11 cellular contexts compared by ENCODE assay signal in genomic region chr20:419556-420168, GRCh38. TPM values are rescaled to one million over a fixed set of nuclear protein-coding genes. Genes with fewer than 3 reads are reported as not detected.
DNase-seq lines count a peak whose midpoint lies in the region; ATAC-seq and TF ChIP-seq lines count a peak whose summit lies in the region.
"Had no signal": no experiment of that assay in that cellular context is flagged by ENCODE, and none has a peak within 500 bp of the region (broad histone marks: within the 10 kb centered on the region; RNA-seq: fewer than 3 reads in every experiment).

No MANE protein-coding gene starts in this region.

- H3K79me1 ChIP-seq in neuronal stem cell (ENCODE audit: low read depth, low read length), result peaks cover 7% of the 10 kb centered on the region

- intact Hi-C loops in HCT116 (cut with micrococcal nuclease), result loop anchor here (5.0 kb wide), 1 partner anchor 67 kb away; no protein-coding TSS in a partner anchor

- H3K79me2 ChIP-seq in HCT116 (ENCODE audit: insufficient read depth, low read length) (no peaks in the 10 kb centered on the region), SU-DHL-6 (ENCODE audit: insufficient read depth, low read length) (no peaks in the 10 kb centered on the region)

- POLR2A ChIA-PET in HCT116 (lab: Charles Lee), result no interaction called here

- peak; percentile 18 to 56 (median 48); a peak in 5 of 6 replicates for TF ChIP-seq CTCF in HCT116 (IDR thresholded peaks at IDR 0.05 in 2 of 3, conservative IDR thresholded peaks at IDR 0.05 in 1 of 3; ENCODE audit: borderline replicate concordance in 1 of 3, insufficient read depth in 1 of 3, low read depth in 2 of 3, low read length in 2 of 3)
- no peak for TF ChIP-seq CTCF in SU-DHL-6 (IDR thresholded peaks at IDR 0.05; ENCODE audit: insufficient read depth, low read length, poor library complexity, severe bottlenecking)

- TF ChIP-seq POLR2A in HCT116 (IDR thresholded peaks at IDR 0.05; ENCODE audit: borderline replicate concordance, extremely low read depth, insufficient read depth, insufficient read length), result no peak

- peak; percentile 97 for ATAC-seq in HCT116

- H3F3A ChIP-seq in SU-DHL-6 (ENCODE audit: insufficient read depth), result peaks cover 4% of the 10 kb centered on the region; the same call in 1 of the 2 replicates

- no peak overlapping the region for H3K4ac ChIP-seq in neuronal stem cell (ENCODE audit: low read length)

- peak overlapping the region; percentile 91 for H3K23ac ChIP-seq in neuronal stem cell (ENCODE audit: low read depth, low read length, poor library complexity)

- TF ChIP-seq RAD21 in HCT116 (IDR thresholded peaks at IDR 0.05; ENCODE audit: low read depth), result peak; percentile 50

- no peak overlapping the region for H2BK120ac ChIP-seq in neuronal stem cell (ENCODE audit: low read depth, low read length)

- peaks cover 8 to 14% of the 10 kb centered on the region in 2 experiments; a peak in 2 of 4 replicates for H3K36me3 ChIP-seq in HCT116 (ENCODE audit: control insufficient read depth in 1 of 2, insufficient read depth in 2 of 2, low read length in 2 of 2)
- H3K36me3 ChIP-seq in SU-DHL-6 (ENCODE audit: low read length), result no peaks in the 10 kb centered on the region
- peaks cover 37 to 84% of the 10 kb centered on the region in 2 donors for H3K36me3 ChIP-seq in neuronal stem cell (replicated peaks in 1 of 2; ENCODE audit: control insufficient read depth in 2 of 2, insufficient read depth in 2 of 2, low read length in 2 of 2)

- H4K91ac ChIP-seq in neuronal stem cell (ENCODE audit: low read depth, low read length, poor library complexity), result no peak overlapping the region

- H2AFZ ChIP-seq in HCT116 (ENCODE audit: low read depth, low read length, poor library complexity, severe bottlenecking) (no peak overlapping the region), SU-DHL-6 (ENCODE audit: low read depth, low read length, severe bottlenecking) (peak overlapping the region; percentile 47), neuronal stem cell (ENCODE audit: low read length) (no peak overlapping the region)

- DNase-seq in HCT116 (ENCODE audit: low read depth, low spot score) (peak; percentile 76), NCI-H146 (lab: John Stamatoyannopoulos, UW) (peak; percentile 97), neuronal stem cell (ENCODE audit: low spot score) (no peak), C1 segment of cervical spinal cord (lab: John Stamatoyannopoulos, UW) (no peak), hypothalamus (lab: John Stamatoyannopoulos, UW) (no peak), 8988T (no peak)
- DNase-seq: activated CD4-positive, alpha-beta T cell treated with anti-CD3 and anti-CD28 coated beads, Interleukin-2, amount 50 U/mL, for 48 hours; activated naive CD4-positive, alpha-beta T cell treated with anti-CD3 and anti-CD28 coated beads, Interleukin-2, amount 10 ng/mL, durations not matched to agents 7 days and 5 days; DMS79; stimulated activated naive CD4-positive, alpha-beta T cell had no signal

- no peaks in the 10 kb centered on the region for H3K27me3 ChIP-seq in HCT116 (ENCODE audit: insufficient read depth, low read length)
- no peaks in the 10 kb centered on the region for H3K27me3 ChIP-seq in SU-DHL-6 (ENCODE audit: low read length)
- H3K27me3 ChIP-seq in neuronal stem cell (ENCODE audit: control insufficient read depth in 3 of 3, insufficient read depth in 3 of 3, low read depth in 1 of 3, low read length in 3 of 3), result no peaks in the 10 kb centered on the region

- no peak overlapping the region for H2BK12ac ChIP-seq in neuronal stem cell (ENCODE audit: low read length)

- peak overlapping the region in 1 of 2 experiments; percentile 13; a peak in 1 of 4 replicates for H3K4me3 ChIP-seq in HCT116 (replicated peaks in 1 of 2; ENCODE audit: low read depth in 1 of 2, low read length in 2 of 2)
- no peak overlapping the region for H3K4me3 ChIP-seq in SU-DHL-6 (ENCODE audit: insufficient read depth, low read length, poor library complexity, severe bottlenecking)
- H3K4me3 ChIP-seq in neuronal stem cell (ENCODE audit: low read length in 2 of 2), result no peak overlapping the region

- H4K20me1 ChIP-seq in HCT116 (ENCODE audit: insufficient read depth) (no peaks in the 10 kb centered on the region), SU-DHL-6 (ENCODE audit: low read depth, low read length) (no peaks in the 10 kb centered on the region)

- no peak overlapping the region for H3K18ac ChIP-seq in neuronal stem cell (ENCODE audit: low read length)

- H2BK15ac ChIP-seq in neuronal stem cell (ENCODE audit: low read length), result no peak overlapping the region

- peak overlapping the region; percentile 24 for H2BK5ac ChIP-seq in neuronal stem cell (ENCODE audit: low read length)

- H3K9me3 ChIP-seq in HCT116 (ENCODE audit: control insufficient read depth in 1 of 2, insufficient read depth in 1 of 2, low read depth in 1 of 2, low read length in 2 of 2) (no peaks in the 10 kb centered on the region), SU-DHL-6 (ENCODE audit: insufficient read depth, low read length) (no peaks in the 10 kb centered on the region), neuronal stem cell (replicated peaks in 1 of 2; ENCODE audit: control insufficient read depth in 2 of 2, insufficient read depth in 1 of 2, low read depth in 1 of 2, low read length in 2 of 2) (peaks cover 0 to 2% of the 10 kb centered on the region in 2 donors)

- RAD21 ChIA-PET in HCT116 (lab: Charles Lee; ENCODE audit: low non-redundant PET in 1 of 2, low total read pairs in 2 of 2, uncharacterized antibody in 2 of 2, unreplicated experiment in 2 of 2), result no interaction called here

- H2AK5ac ChIP-seq in neuronal stem cell (ENCODE audit: low read depth, low read length), result no peak overlapping the region

- H4K8ac ChIP-seq in neuronal stem cell (ENCODE audit: low read depth, low read length), result no peak overlapping the region

- H3K9me2 ChIP-seq in HCT116 (ENCODE audit: insufficient read depth) (no peaks in the 10 kb centered on the region), SU-DHL-6 (replicated peaks; ENCODE audit: insufficient read depth, low read length) (no peaks in the 10 kb centered on the region)

- BruUV-seq in HCT116 (replicated peaks; lab: Mats Ljungman, UMichigan), result no TSS peak

- peaks cover 13 to 36% of the 10 kb centered on the region in 2 experiments for H3K4me1 ChIP-seq in HCT116 (ENCODE audit: control insufficient read depth in 1 of 2, insufficient read depth in 2 of 2, low read length in 2 of 2)
- no peaks in the 10 kb centered on the region for H3K4me1 ChIP-seq in neuronal stem cell (ENCODE audit: control insufficient read depth in 2 of 2, insufficient read depth in 1 of 2, low read depth in 1 of 2, low read length in 2 of 2)

- CTCF ChIA-PET in HCT116 (lab: Charles Lee), result no interaction called here

- H3K4me2 ChIP-seq in HCT116 (ENCODE audit: low read length) (peak overlapping the region; percentile 73), SU-DHL-6 (ENCODE audit: low read depth, low read length, poor library complexity, severe bottlenecking) (peak overlapping the region; percentile 36), neuronal stem cell (ENCODE audit: insufficient read depth, low read length, poor library complexity, severe bottlenecking) (no peak overlapping the region)

- H3K27ac ChIP-seq in HCT116 (ENCODE audit: low read depth, low read length) (peak overlapping the region; percentile 66), SU-DHL-6 (ENCODE audit: low read depth, low read length) (peak overlapping the region; percentile 33; the same call in 1 of the 2 replicates), neuronal stem cell (replicated peaks; ENCODE audit: low read length) (no peak overlapping the region)

- WGBS in neuronal stem cell (ENCODE audit: extremely low coverage in 2 of 2, insufficient read length in 2 of 2, insufficient replicate concordance in 1 of 2), 2 donors, result no CpG with 5 or more reads among the region's 32 CpGs

- H3K9ac ChIP-seq in HCT116 (ENCODE audit: low read length), result peak overlapping the region; percentile 60
- peak overlapping the region; percentile 20; the same call in 1 of the 2 replicates for H3K9ac ChIP-seq in SU-DHL-6 (ENCODE audit: low read length)
- no peak overlapping the region for H3K9ac ChIP-seq in neuronal stem cell (ENCODE audit: low read depth, low read length, poor library complexity)

- peak overlapping the region; percentile 38 for H3K14ac ChIP-seq in neuronal stem cell (ENCODE audit: low read length)

TF ChIP-seq in HCT116, 20 proteins besides CTCF, POLR2A, EP300 and RAD21:
- TF ChIP-seq POLR2AphosphoS5 (IDR thresholded peaks at IDR 0.05; ENCODE audit: low read depth, low read length) (peak; percentile 53; the same call in 1 of the 2 replicates), SIN3A (IDR thresholded peaks at IDR 0.05; ENCODE audit: low read depth) (peak; percentile 52; the same call in 1 of the 2 replicates), TCF7L2 (IDR thresholded peaks at IDR 0.05; ENCODE audit: borderline replicate concordance, extremely low read depth, insufficient read depth, insufficient read length) (peak; percentile 29), MAX (IDR thresholded peaks at IDR 0.05) (peak; percentile 89), ZFX (IDR thresholded peaks at IDR 0.05) (peak; percentile 62; the same call in 1 of the 2 replicates), FOSL1 (IDR thresholded peaks at IDR 0.05; ENCODE audit: low read depth) (no peak), JUND (IDR thresholded peaks at IDR 0.05) (no peak), SP1 (IDR thresholded peaks at IDR 0.05; ENCODE audit: low read depth) (peak; percentile 25; the same call in 1 of the 2 replicates), EZH2 (IDR thresholded peaks at IDR 0.05) (no peak), EGR1 (IDR thresholded peaks at IDR 0.05; ENCODE audit: low read depth) (peak; percentile 82)
TF ChIP-seq in HCT116: peak in this region for 7.

RNA-seq across cellular contexts. Expression of gene RBCK1, which starts 11.6 kb away (rescaled TPM):
- 180 TPM for total RNA-seq in HCT116 (2021; ENCODE audit: unreplicated experiment)
- polyA plus RNA-seq in HCT116 (2012), result 404 and 522 TPM in 2 replicates
- 33.0 TPM for polyA plus RNA-seq in neuronal stem cell (2013, experiment 1 of 2)
- 31.6 TPM for polyA plus RNA-seq in neuronal stem cell (2013, experiment 2 of 2)

RNA-seq across cellular contexts. Expression of gene TRIB3, which starts 39.1 kb away (rescaled TPM):
- total RNA-seq in HCT116 (2021; ENCODE audit: unreplicated experiment), result 113 TPM
- 184 and 189 TPM in 2 replicates for polyA plus RNA-seq in HCT116 (2012)
- polyA plus RNA-seq in neuronal stem cell (2013, experiment 1 of 2), result 5.1 TPM
- 4.6 TPM for polyA plus RNA-seq in neuronal stem cell (2013, experiment 2 of 2)

RNA-seq across cellular contexts. Expression of gene TBC1D20, which starts 42.7 kb away (rescaled TPM):
- total RNA-seq in HCT116 (2021; ENCODE audit: unreplicated experiment), result 32.3 TPM
- 30.9 and 31.8 TPM in 2 replicates for polyA plus RNA-seq in HCT116 (2012)
- polyA plus RNA-seq in neuronal stem cell (2013, experiment 1 of 2), result 18.3 TPM
- 18.9 TPM for polyA plus RNA-seq in neuronal stem cell (2013, experiment 2 of 2)

Comparison
In these comparisons a context has a peak if more than half of its experiments do, and no peak if none do; other contexts are left out.
1. DNase-seq: peak in HCT116 (single experiment) and NCI-H146 (single experiment); none in neuronal stem cell (single experiment), C1 segment of cervical spinal cord (0 of 14), hypothalamus (0 of 51) and 8988T (single experiment).